In the genomic region with DNA sequence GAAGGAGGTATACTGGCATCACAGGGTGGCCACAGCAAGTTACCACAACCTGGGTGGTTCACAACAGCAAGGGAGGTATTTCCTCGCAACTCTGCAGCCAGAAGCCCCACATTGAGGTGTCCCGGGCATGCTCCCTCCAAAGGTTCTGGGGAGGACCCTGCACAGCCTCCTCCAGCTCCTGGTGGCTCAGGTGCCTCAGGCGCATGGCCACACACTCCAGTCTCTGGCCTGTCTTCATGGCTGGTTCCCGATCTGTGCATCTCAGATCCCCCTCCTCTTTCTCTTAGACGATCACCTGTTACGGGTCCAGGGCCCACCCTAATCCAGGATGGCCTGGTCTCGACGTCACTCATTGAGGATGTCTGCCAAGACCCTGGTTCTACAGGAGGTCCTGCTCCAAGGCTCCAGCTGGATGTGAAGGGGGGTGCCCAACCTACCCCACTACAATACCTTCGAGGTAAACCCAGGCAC, we compare ENCODE assay signal across 21 cellular contexts. TPM values are rescaled to one million over a fixed set of nuclear protein-coding genes. Genes with fewer than 3 reads are reported as not detected.
DNase-seq lines count a peak whose midpoint lies in the region; ATAC-seq and TF ChIP-seq lines count a peak whose summit lies in the region.
"Had no signal": no experiment of that assay in that cellular context is flagged by ENCODE, and none has a peak within 500 bp of the region (broad histone marks: within the 10 kb centered on the region; RNA-seq: fewer than 3 reads in every experiment).

No MANE protein-coding gene starts in this region.

- H3K4me2 ChIP-seq in neural progenitor cell: no peak overlapping the region
- H3K4me2 ChIP-seq in trophoblast cell (ENCODE audit: low read length): no peak overlapping the region
- H3K4me2 ChIP-seq: BLaER1 treated with 17β-estradiol and CSF1 and Interleukin-3, amounts not matched to agents 10 nM and 100 nM had no signal

- H4K20me1 ChIP-seq in neural progenitor cell (ENCODE audit: low read depth): peaks cover 13% of the 10 kb centered on the region

- CTCF ChIA-PET in HEK293T (lab: Yijun Ruan, JAX): no interaction called here

- no peak overlapping the region for H3K4me3 ChIP-seq in neural progenitor cell
- H3K4me3 ChIP-seq in upper lobe of left lung: no peak overlapping the region
- no peak overlapping the region for H3K4me3 ChIP-seq in trophoblast cell (ENCODE audit: low read depth, low read length)
- H3K4me3 ChIP-seq: BLaER1 treated with 17β-estradiol and CSF1 and Interleukin-3, amounts not matched to agents 10 nM and 100 nM; GM23248 had no signal

- H3K9me3 ChIP-seq in neural progenitor cell (ENCODE audit: low read depth): no peaks in the 10 kb centered on the region
- H3K9me3 ChIP-seq in upper lobe of left lung: no peaks in the 10 kb centered on the region
- H3K9me3 ChIP-seq in trophoblast cell (ENCODE audit: insufficient read depth, low read depth, low read length): peaks cover 4% of the 10 kb centered on the region
- H3K9me3 ChIP-seq: BLaER1 treated with 17β-estradiol and CSF1 and Interleukin-3, amounts not matched to agents 10 nM and 100 nM had no signal

- H2BK12ac ChIP-seq in trophoblast cell (ENCODE audit: low read length): no peak overlapping the region

- peak overlapping the region; percentile 50 for H3K4me3 Mint-ChIP-seq in neural progenitor cell

- H3K79me1 ChIP-seq in trophoblast cell (ENCODE audit: low read length): no peaks in the 10 kb centered on the region

- no peak overlapping the region for H3K4ac ChIP-seq in trophoblast cell (ENCODE audit: low read depth, low read length)

- H3K14ac ChIP-seq in trophoblast cell (ENCODE audit: low read length): no peak overlapping the region

- no peak overlapping the region for H2AK5ac ChIP-seq in trophoblast cell (ENCODE audit: low read length)

- no peak overlapping the region for H4K12ac ChIP-seq in trophoblast cell (ENCODE audit: low read depth, low read length)

- ATAC-seq in Right ventricle myocardium inferior (no peak), left ventricle myocardium superior (no peak), upper lobe of left lung (ENCODE audit: low FRiP score in 2 of 2) (no peak)
- ATAC-seq: SK-N-SH treated with all-trans-retinoic acid at 6 μM for 48 hours had no signal

- 82 to 88% methylated on average over 8 to 9 of the region's 9 CpGs for WGBS in upper lobe of left lung, 2 donors
- no CpG with 5 or more reads among the region's 9 CpGs for WGBS in trophoblast cell (ENCODE audit: extremely low coverage, insufficient coverage, insufficient read length)

- H2BK120ac ChIP-seq in trophoblast cell (ENCODE audit: insufficient read depth, low read length, poor library complexity): no peak overlapping the region

- H3K27ac Mint-ChIP-seq in neural progenitor cell: no peak overlapping the region

- H2AFZ ChIP-seq in neural progenitor cell (replicated peaks) (no peak overlapping the region), trophoblast cell (ENCODE audit: insufficient read depth, low read length, poor library complexity) (no peak overlapping the region)
- H2AFZ ChIP-seq: GM23248 had no signal

- H3K79me2 ChIP-seq in neural progenitor cell (ENCODE audit: low read depth): no peaks in the 10 kb centered on the region
- H3K79me2 ChIP-seq in trophoblast cell (ENCODE audit: control insufficient read depth, insufficient read depth, low read length, poor library complexity): no peaks in the 10 kb centered on the region

- no peaks in the 10 kb centered on the region for H3K36me3 Mint-ChIP-seq in neural progenitor cell

- peaks cover 31% of the 10 kb centered on the region for H3K4me1 Mint-ChIP-seq in neural progenitor cell

- TF ChIP-seq POLR2A in upper lobe of left lung (IDR thresholded peaks at IDR 0.05): no peak

- H3K27ac ChIP-seq in neural progenitor cell (no peak overlapping the region), upper lobe of left lung (no peak overlapping the region), trophoblast cell (ENCODE audit: low read depth, low read length) (no peak overlapping the region)
- H3K27ac ChIP-seq: BLaER1 treated with 17β-estradiol and CSF1 and Interleukin-3, amounts not matched to agents 10 nM and 100 nM; GM23248 had no signal

- no peak overlapping the region for H2BK5ac ChIP-seq in trophoblast cell (ENCODE audit: low read depth, low read length, poor library complexity)

- H3K36me3 ChIP-seq in neural progenitor cell: no peaks in the 10 kb centered on the region
- no peaks in the 10 kb centered on the region for H3K36me3 ChIP-seq in upper lobe of left lung
- no peaks in the 10 kb centered on the region for H3K36me3 ChIP-seq in trophoblast cell (ENCODE audit: control insufficient read depth in 1 of 2, insufficient read depth in 2 of 2, low read length in 2 of 2)
- H3K36me3 ChIP-seq: BLaER1 treated with 17β-estradiol and CSF1 and Interleukin-3, amounts not matched to agents 10 nM and 100 nM had no signal

- peaks cover 8% of the 10 kb centered on the region for H3K27me3 Mint-ChIP-seq in neural progenitor cell (ENCODE audit: insufficient read depth, low read depth)

- TF ChIP-seq CTCF in neural progenitor cell (IDR thresholded peaks at IDR 0.05) (no peak), upper lobe of left lung (IDR thresholded peaks at IDR 0.05) (no peak)

- H3K9ac ChIP-seq in neural progenitor cell (no peak overlapping the region), trophoblast cell (ENCODE audit: low read length) (no peak overlapping the region)
- H3K9ac ChIP-seq: BLaER1 treated with 17β-estradiol and CSF1 and Interleukin-3, amounts not matched to agents 10 nM and 100 nM; GM23248 had no signal

- H3K27me3 ChIP-seq in neural progenitor cell (peaks cover 58% of the 10 kb centered on the region), upper lobe of left lung (no peaks in the 10 kb centered on the region), trophoblast cell (ENCODE audit: insufficient read depth, low read length) (peaks cover 3% of the 10 kb centered on the region)
- H3K27me3 ChIP-seq: BLaER1 treated with 17β-estradiol and CSF1 and Interleukin-3, amounts not matched to agents 10 nM and 100 nM had no signal

- H3K4me1 ChIP-seq in neural progenitor cell: peaks cover 16% of the 10 kb centered on the region
- peaks cover 0 to 13% (median 1%) of the 10 kb centered on the region in 4 donors for H3K4me1 ChIP-seq in upper lobe of left lung
- no peaks in the 10 kb centered on the region for H3K4me1 ChIP-seq in trophoblast cell (ENCODE audit: control insufficient read depth in 1 of 2, insufficient read depth in 2 of 2, low read length in 2 of 2)

- no peak overlapping the region for H4K8ac ChIP-seq in trophoblast cell (ENCODE audit: low read depth, low read length)

- DNase-seq in Right ventricle myocardium inferior (ENCODE audit: missing footprints) (peak; percentile 56), left ventricle myocardium superior (no peak), HEK293T (ENCODE audit: extremely low spot score) (no peak), neural progenitor cell (ENCODE audit: low spot score) (no peak), upper lobe of left lung (peak; percentile 13 to 32), amniotic stem cell (lab: John Stamatoyannopoulos, UW) (no peak), trophoblast cell (no peak)
- DNase-seq in activated CD8-positive, alpha-beta memory T cell treated with anti-CD3 and anti-CD28 coated beads, Interleukin-2, amount 50 U/mL, for 48 hours: no peak
- DNase-seq: DND-41, GM23248, HCEC 1CT, KBM-7, NCI-H1105 treated with DMSO at 0.1 percent for 48 hours, NCI-H1694, NCI-H2081 treated with DMSO at 0.1 percent for 48 hours, NCI-H510A treated with DMSO at 0.1 percent for 48 hours, NCI-H774, OCI-M1, SIG-M5 had no signal

- H3K23ac ChIP-seq in trophoblast cell (ENCODE audit: low read length): no peak overlapping the region

- intact Hi-C loops in Right ventricle myocardium inferior (cut with DNase I): no loop called here
- intact Hi-C loops in left ventricle myocardium superior (cut with micrococcal nuclease): no loop called here

- H3F3A ChIP-seq in neural progenitor cell (ENCODE audit: low read depth): no peaks in the 10 kb centered on the region

- H3K9me3 Mint-ChIP-seq in neural progenitor cell: no peaks in the 10 kb centered on the region

- no peak overlapping the region for H3K18ac ChIP-seq in trophoblast cell (ENCODE audit: low read length)

- H4K91ac ChIP-seq in trophoblast cell (ENCODE audit: low read depth, low read length): no peak overlapping the region

- POLR2A ChIA-PET in HEK293T (lab: Yijun Ruan, JAX): no interaction called here

- TF ChIP-seq EP300 in upper lobe of left lung (IDR thresholded peaks at IDR 0.05): no peak

TF ChIP-seq in HEK293T, 16 proteins besides CTCF, POLR2A, EP300 and RAD21:
- TF ChIP-seq FOXM1 (IDR thresholded peaks at IDR 0.05; ENCODE audit: borderline replicate concordance) (no peak), L3MBTL2 (conservative IDR thresholded peaks at IDR 0.05) (no peak), HDGF (IDR thresholded peaks at IDR 0.05; ENCODE audit: borderline replicate concordance) (0 out of 2 replicates have a peak, but pooled peaks have one; percentile 19)

RNA-seq across cellular contexts. Expression of gene ARF1, which starts 6.7 kb away (rescaled TPM):
- total RNA-seq in Right ventricle myocardium inferior (281 TPM), left ventricle myocardium superior (285 TPM), neural progenitor cell (ENCODE audit: low replicate concordance) (95.1 and 147 TPM in 2 replicates), upper lobe of left lung (100 to 1,000 TPM; 157 to 487 (median 374) TPM)
- 489 and 490 TPM in 2 replicates for polyA plus RNA-seq in trophoblast cell (2013)

RNA-seq across cellular contexts. Expression of gene C1orf35, which starts 27.3 kb away (rescaled TPM):
- total RNA-seq in Right ventricle myocardium inferior (6.0 TPM), left ventricle myocardium superior (10.5 TPM), neural progenitor cell (ENCODE audit: low replicate concordance) (11.8 and 19.7 TPM in 2 replicates), upper lobe of left lung (10 to 100 TPM; 12.8 to 34.6 (median 17.8) TPM)
- polyA plus RNA-seq in trophoblast cell (2013): 17.6 and 18.1 TPM in 2 replicates

RNA-seq across cellular contexts. Expression of gene MRPL55, which starts 33.3 kb away (rescaled TPM):
- total RNA-seq in Right ventricle myocardium inferior (57.0 TPM), left ventricle myocardium superior (58.6 TPM), neural progenitor cell (ENCODE audit: low replicate concordance) (42.4 and 68.3 TPM in 2 replicates), upper lobe of left lung (100 to 1,000 TPM in 1 of 6 donors, 10 to 100 TPM in 5; 42.4 to 161 (median 60.1) TPM)
- polyA plus RNA-seq in trophoblast cell (2013): 87.0 and 91.4 TPM in 2 replicates

Comparison
In these comparisons a context has a peak if more than half of its experiments do, and no peak if none do; other contexts are left out.
1. DNase-seq: peak in Right ventricle myocardium inferior (single experiment) and upper lobe of left lung (2 of 2); none in left ventricle myocardium superior (single experiment), HEK293T (single experiment), neural progenitor cell (single experiment), activated CD8-positive, alpha-beta memory T cell treated with anti-CD3 and anti-CD28 coated beads, Interleukin-2, amount 50 U/mL, for 48 hours (single experiment), amniotic stem cell (single experiment) and trophoblast cell (0 of 2).